ENCODE assay signal across 8 cellular contexts in genomic region chr7:131107343-131108211, GRCh38.
DNase-seq lines count a peak whose midpoint lies in the region; ATAC-seq and TF ChIP-seq lines count a peak whose summit lies in the region.

No MANE protein-coding gene starts in this region.

- peaks cover 64% of the 10 kb centered on the region for H3K79me2 ChIP-seq in OCI-LY1 (ENCODE audit: insufficient read depth, low read length)

- no peaks in the 10 kb centered on the region for H3K36me3 ChIP-seq in Caco-2 (ENCODE audit: control insufficient read depth, insufficient read depth, low read length)
- H3K36me3 ChIP-seq in OCI-LY1 (ENCODE audit: insufficient read depth, low read length): peaks cover 48% of the 10 kb centered on the region
- H3K36me3 ChIP-seq in muscle layer of colon (ENCODE audit: insufficient read depth, low read length): no peaks in the 10 kb centered on the region

- peak overlapping the region; percentile 88 for H3K27ac ChIP-seq in OCI-LY1 (ENCODE audit: low read depth, low read length, poor library complexity, severe bottlenecking)
- peak overlapping the region; percentile 99 for H3K27ac ChIP-seq in muscle layer of colon (ENCODE audit: low read depth, low read length)

- H3K36me3 Mint-ChIP-seq in Caco-2 (ENCODE audit: insufficient read depth, unreplicated experiment): peaks cover 6% of the 10 kb centered on the region
- H3K36me3 Mint-ChIP-seq in stimulated activated memory B cell treated with anti-CD40 and anti-IgM and Interleukin-4, amounts not matched to agents 10 μg/mL and 1 μg/mL and 100 μg/mL, for 72 hours: peaks cover 37% of the 10 kb centered on the region

- H3K9ac ChIP-seq in OCI-LY1 (ENCODE audit: low read length) (peak overlapping the region; percentile 78), muscle layer of colon (ENCODE audit: low read length) (peak overlapping the region; percentile 96)

- TF ChIP-seq CTCF in Caco-2 (IDR thresholded peaks at IDR 0.05; ENCODE audit: insufficient read depth in 1 of 2, low read depth in 1 of 2, low read length in 1 of 2, severe bottlenecking in 1 of 2, unreplicated experiment in 1 of 2) (peak in 1 of 2 experiments; percentile 4), OCI-LY1 (IDR thresholded peaks at IDR 0.05; ENCODE audit: low read length) (peak; percentile 52; the same call in 1 of the 2 replicates)

- H3K9me2 ChIP-seq in OCI-LY1 (ENCODE audit: low read depth, low read length): no peaks in the 10 kb centered on the region

- POLR2A ChIA-PET in Caco-2 (lab: Charles Lee): no interaction called here

- ATAC-seq in GM19452 (IDR thresholded peaks at IDR 0.05; ENCODE audit: unreplicated experiment) (peak; percentile 44), HG03565 (IDR thresholded peaks at IDR 0.05; ENCODE audit: unreplicated experiment) (peak; percentile 41)
- peak; percentile 76 for ATAC-seq in stimulated activated memory B cell treated with anti-CD40 and anti-IgM and Interleukin-4, amounts not matched to agents 10 μg/mL and 1 μg/mL and 100 μg/mL, for 72 hours

- H3K4me3 ChIP-seq in Caco-2 (ENCODE audit: low read depth, low read length) (peak overlapping the region; percentile 73), OCI-LY1 (ENCODE audit: low read depth, low read length, poor library complexity, severe bottlenecking) (peak overlapping the region; percentile 79), muscle layer of colon (ENCODE audit: low read depth in 1 of 2, low read length in 2 of 2) (peak overlapping the region; percentile 94 to 96)

- H3K4me1 Mint-ChIP-seq in Caco-2 (ENCODE audit: low read depth, unreplicated experiment): peaks cover 15% of the 10 kb centered on the region
- peaks cover 62% of the 10 kb centered on the region for H3K4me1 Mint-ChIP-seq in stimulated activated memory B cell treated with anti-CD40 and anti-IgM and Interleukin-4, amounts not matched to agents 10 μg/mL and 1 μg/mL and 100 μg/mL, for 72 hours

- no peak overlapping the region for H2AFZ ChIP-seq in OCI-LY1 (ENCODE audit: low read length)

- peak overlapping the region; percentile 87 for H3K4me2 ChIP-seq in OCI-LY1 (ENCODE audit: low read length)

- no peaks in the 10 kb centered on the region for H4K20me1 ChIP-seq in OCI-LY1 (ENCODE audit: insufficient read depth, low read length)

- H3K4me1 ChIP-seq in Caco-2 (peaks cover 20% of the 10 kb centered on the region), OCI-LY1 (ENCODE audit: insufficient read depth, low read length, severe bottlenecking) (peaks cover 64% of the 10 kb centered on the region), muscle layer of colon (ENCODE audit: insufficient read depth, low read length) (peaks cover 54% of the 10 kb centered on the region)

- peak; percentile 77 for TF ChIP-seq POLR2A in erythroblast (IDR thresholded peaks at IDR 0.05; ENCODE audit: low read length)

- BruUV-seq in Caco-2 (replicated peaks; lab: Mats Ljungman, UMichigan): no TSS peak

- H3F3A ChIP-seq in OCI-LY1 (ENCODE audit: insufficient read depth, low read length): no peaks in the 10 kb centered on the region; the same call in 1 of the 2 replicates

- CTCF ChIA-PET in Caco-2 (lab: Charles Lee): interaction anchor here (0.9 to 1.6 kb wide), 2 partner anchors 210 to 434 kb away, joined by 4 to 6 read pairs; no protein-coding TSS in a partner anchor

- DNase-seq in Caco-2 (peak; percentile 49 to 59), erythroblast (lab: John Stamatoyannopoulos, UW) (peak; percentile 76 to 79)
- peak; percentile 67 for DNase-seq in activated T-cell treated with anti-CD3 and anti-CD28 coated beads, Interleukin-2, amount 50 U/mL, for 1 hour

- no peaks in the 10 kb centered on the region for H3K9me3 Mint-ChIP-seq in Caco-2 (ENCODE audit: unreplicated experiment)
- H3K9me3 Mint-ChIP-seq in stimulated activated memory B cell treated with anti-CD40 and anti-IgM and Interleukin-4, amounts not matched to agents 10 μg/mL and 1 μg/mL and 100 μg/mL, for 72 hours: no peaks in the 10 kb centered on the region

- peaks cover 7% of the 10 kb centered on the region for H3K27me3 Mint-ChIP-seq in Caco-2 (ENCODE audit: insufficient read depth, unreplicated experiment)
- H3K27me3 Mint-ChIP-seq in stimulated activated memory B cell treated with anti-CD40 and anti-IgM and Interleukin-4, amounts not matched to agents 10 μg/mL and 1 μg/mL and 100 μg/mL, for 72 hours: no peaks in the 10 kb centered on the region

- intact Hi-C loops in Caco-2 (cut with micrococcal nuclease; ENCODE audit: unreplicated experiment): loop anchor here (5.0 to 10.0 kb wide), 3 partner anchors 40 to 317 kb away; partner anchors contain the start of gene MKLN1

- peak overlapping the region; percentile 79 for H3K4me3 Mint-ChIP-seq in Caco-2 (ENCODE audit: unreplicated experiment)
- H3K4me3 Mint-ChIP-seq in stimulated activated memory B cell treated with anti-CD40 and anti-IgM and Interleukin-4, amounts not matched to agents 10 μg/mL and 1 μg/mL and 100 μg/mL, for 72 hours: peak overlapping the region; percentile 84

- no peaks in the 10 kb centered on the region for H3K9me3 ChIP-seq in Caco-2
- H3K9me3 ChIP-seq in OCI-LY1 (ENCODE audit: low read length): no peaks in the 10 kb centered on the region
- no peaks in the 10 kb centered on the region for H3K9me3 ChIP-seq in muscle layer of colon (ENCODE audit: low read length)

- H3K27ac Mint-ChIP-seq in Caco-2 (ENCODE audit: unreplicated experiment): peak overlapping the region; percentile 87
- peak overlapping the region; percentile 89 for H3K27ac Mint-ChIP-seq in stimulated activated memory B cell treated with anti-CD40 and anti-IgM and Interleukin-4, amounts not matched to agents 10 μg/mL and 1 μg/mL and 100 μg/mL, for 72 hours

- 0 out of 2 replicates have a peak, but pooled peaks cover 1% of the 10 kb centered on the region for H3K27me3 ChIP-seq in Caco-2 (replicated peaks; ENCODE audit: control insufficient read depth, insufficient read depth, low read length)
- H3K27me3 ChIP-seq in OCI-LY1 (ENCODE audit: insufficient read depth, low read length): no peaks in the 10 kb centered on the region
- no peaks in the 10 kb centered on the region for H3K27me3 ChIP-seq in muscle layer of colon (ENCODE audit: control insufficient read depth in 1 of 2, insufficient read depth in 2 of 2, low read length in 2 of 2)

Comparison
In these comparisons a context has a peak if more than half of its experiments do, and no peak if none do; other contexts are left out.
1. Peak in every context shown above with its lines: DNase-seq, ATAC-seq, H3K4me3 ChIP-seq and H3K27ac ChIP-seq.